12 cellular contexts compared by ENCODE assay signal in the genomic region with DNA sequence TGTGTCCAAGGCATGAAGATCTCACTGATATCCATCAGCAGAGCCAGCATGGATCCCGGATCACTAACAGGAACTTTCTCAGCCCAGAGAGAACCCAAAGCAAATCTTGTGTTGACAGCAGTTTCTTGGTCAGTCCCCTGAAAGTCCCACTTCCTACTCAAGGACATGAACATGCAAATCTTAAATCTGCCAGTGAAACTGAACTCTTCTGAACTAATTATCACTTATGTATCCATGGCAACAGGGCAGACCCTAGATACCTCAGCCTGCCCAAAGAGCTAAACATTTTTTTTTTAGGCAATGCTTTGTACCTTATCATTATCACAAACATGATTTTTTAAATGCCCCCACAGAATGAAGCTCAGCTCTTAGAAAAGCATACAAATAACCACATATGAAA.
DNase-seq lines count a peak whose midpoint lies in the region; ATAC-seq lines count a peak whose summit lies in the region.
"Had no signal": no experiment of that assay in that cellular context is flagged by ENCODE, and none has a peak within 500 bp of the region (broad histone marks: within the 10 kb centered on the region; RNA-seq: fewer than 3 reads in every experiment).

No MANE protein-coding gene starts in this region.

- DNase-seq in anterior cingulate cortex (lab: John Stamatoyannopoulos, UW) = no peak
- DNase-seq in AG08395 (ENCODE audit: low spot score) = no peak
- no peak for DNase-seq in stimulated activated CD4-positive, alpha-beta T cell treated with anti-CD3 and anti-CD28 coated beads, Interleukin-1b, Interleukin-23, amount 100 ng/mL, for 48 hours
- DNase-seq in NCI-H2081 treated with DMSO at 0.1 percent for 48 hours (lab: John Stamatoyannopoulos, UW) = no peak
- DNase-seq: amygdala, NCI-H2107, PC-3, T1000 had no signal

- ATAC-seq in GM18498 (IDR thresholded peaks at IDR 0.05; ENCODE audit: unreplicated experiment) (peak; percentile 98), GM19397 (IDR thresholded peaks at IDR 0.05; ENCODE audit: unreplicated experiment) (peak; percentile 98), HG02759 (IDR thresholded peaks at IDR 0.05; ENCODE audit: unreplicated experiment) (peak; percentile 90), HG03378 (IDR thresholded peaks at IDR 0.05; ENCODE audit: unreplicated experiment) (peak; percentile 97)
- ATAC-seq: PC-3 had no signal
